ENCODE assay signal across 10 cellular contexts in the genomic region with DNA sequence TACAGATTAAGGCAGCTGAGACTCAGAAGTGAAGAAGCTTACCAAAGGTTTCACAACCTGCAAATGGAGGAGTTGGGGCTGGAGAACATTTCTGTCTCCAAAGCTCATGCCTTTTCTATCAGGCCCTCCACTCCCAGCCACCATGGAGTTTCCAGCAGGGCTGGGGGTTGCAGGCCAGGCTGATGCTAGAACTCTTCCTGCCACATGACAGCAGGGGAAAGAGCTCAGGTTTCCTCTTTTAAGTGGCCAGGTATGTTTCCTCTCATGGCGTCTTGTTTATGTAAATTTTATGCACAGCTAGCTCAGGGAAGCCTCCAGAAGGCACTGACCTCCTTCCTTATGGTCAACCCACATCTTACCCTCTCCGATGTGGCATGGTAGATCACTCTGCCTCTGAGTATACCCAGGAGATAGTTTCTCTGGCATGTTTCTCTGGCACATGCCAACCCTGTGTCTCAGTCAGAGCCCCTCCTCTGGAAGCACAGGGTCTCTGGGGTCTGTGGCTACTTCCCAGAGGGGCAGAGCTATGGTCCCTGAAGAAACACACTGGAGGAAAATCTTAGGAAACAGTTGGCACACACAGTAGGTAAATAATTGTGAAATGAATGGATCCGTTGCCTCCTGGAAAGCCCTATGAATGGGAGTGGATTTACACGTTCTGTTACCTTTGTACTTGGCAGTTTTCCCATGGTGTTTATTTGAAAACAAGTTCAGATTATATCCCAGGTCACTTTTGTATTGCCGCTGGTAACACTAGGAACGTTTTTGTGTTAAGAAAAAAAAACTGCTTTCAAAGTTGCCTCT. TPM values are rescaled to one million over a fixed set of nuclear protein-coding genes. Genes with fewer than 3 reads are reported as not detected.
DNase-seq lines count a peak whose midpoint lies in the region; ATAC-seq, FAIRE-seq and TF ChIP-seq lines count a peak whose summit lies in the region.
"Had no signal": no experiment of that assay in that cellular context is flagged by ENCODE, and none has a peak within 500 bp of the region (broad histone marks: within the 10 kb centered on the region; RNA-seq: fewer than 3 reads in every experiment).

No MANE protein-coding gene starts in this region.

- H3K27me3 ChIP-seq in PC-9 (ENCODE audit: insufficient read depth, low read depth) (no peaks in the 10 kb centered on the region), foreskin keratinocyte (no peaks in the 10 kb centered on the region), small intestine (ENCODE audit: control insufficient read depth in 2 of 2, insufficient read depth in 2 of 2, low read length in 2 of 2) (no peaks in the 10 kb centered on the region)

- no peaks in the 10 kb centered on the region for H3K36me3 ChIP-seq in PC-9 (ENCODE audit: low read depth)
- no peaks in the 10 kb centered on the region for H3K36me3 ChIP-seq in small intestine (ENCODE audit: control insufficient read depth in 2 of 2, insufficient read depth in 2 of 2, low read length in 2 of 2)

- H3K27ac ChIP-seq in PC-9: no peak overlapping the region
- H3K27ac ChIP-seq in foreskin keratinocyte: peak overlapping the region; percentile 60
- peak overlapping the region in 1 of 2 donors; percentile 27 for H3K27ac ChIP-seq in small intestine (ENCODE audit: low read depth in 1 of 2, low read length in 1 of 2)

- no peaks in the 10 kb centered on the region for H3K9me2 ChIP-seq in PC-9 (ENCODE audit: insufficient read depth)

- no TSS peak for BruUV-seq in PC-9 (replicated peaks; lab: Mats Ljungman, UMichigan)

- peak overlapping the region; percentile 26 for H3K4me3 Mint-ChIP-seq in T-helper 2 cell treated with Interferon-gamma antibody and Interleukin-4, amounts not matched to agents 5 μg/mL and 100 μg/mL, for 36 hours
- H3K4me3 Mint-ChIP-seq: stimulated activated naive B cell treated with anti-CD40 and anti-IgM and Interleukin-4, amounts not matched to agents 10 μg/mL and 1 μg/mL and 100 μg/mL, for 72 hours had no signal

- no peaks in the 10 kb centered on the region for H3K9me3 Mint-ChIP-seq in T-helper 2 cell treated with Interferon-gamma antibody and Interleukin-4, amounts not matched to agents 5 μg/mL and 100 μg/mL, for 36 hours
- H3K9me3 Mint-ChIP-seq: stimulated activated naive B cell treated with anti-CD40 and anti-IgM and Interleukin-4, amounts not matched to agents 10 μg/mL and 1 μg/mL and 100 μg/mL, for 72 hours had no signal

- POLR2A ChIA-PET in PC-9 (lab: Charles Lee; ENCODE audit: unreplicated experiment): no interaction called here

- TF ChIP-seq CTCF in PC-9 (conservative IDR thresholded peaks at IDR 0.05) (no peak), foreskin keratinocyte (conservative IDR thresholded peaks at IDR 0.05) (no peak)

- DNase-seq in T-helper 2 cell treated with Interferon-gamma antibody and Interleukin-4, amounts not matched to agents 5 μg/mL and 100 μg/mL, for 36 hours (ENCODE audit: low spot score): no peak
- no peak for DNase-seq in T-helper 2 cell
- DNase-seq in PC-9: peak in 1 of 2 experiments; percentile 37
- no peak for DNase-seq in foreskin keratinocyte
- DNase-seq in small intestine: peak; percentile 67
- DNase-seq in DMS114 treated with DMSO at 0.1 percent for 48 hours (lab: John Stamatoyannopoulos, UW; ENCODE audit: unreplicated experiment): no peak
- DNase-seq: Karpas-422; stimulated activated naive B cell treated with anti-CD40 and anti-IgM and Interleukin-4, amounts not matched to agents 10 μg/mL and 1 μg/mL and 100 μg/mL, for 72 hours had no signal

- H3K4me3 ChIP-seq in PC-9: no peak overlapping the region
- H3K4me3 ChIP-seq in small intestine (ENCODE audit: low read depth in 1 of 2, low read length in 2 of 2): no peak overlapping the region

- no peak overlapping the region for H2AFZ ChIP-seq in PC-9

- H3K4me1 Mint-ChIP-seq in T-helper 2 cell treated with Interferon-gamma antibody and Interleukin-4, amounts not matched to agents 5 μg/mL and 100 μg/mL, for 36 hours (ENCODE audit: low read depth): peaks cover 30% of the 10 kb centered on the region

- 27 to 38% (median 34%) methylated on average over 6 of the region's 6 CpGs for WGBS in small intestine, 3 donors

- FAIRE-seq in small intestine (lab: Jason Lieb, UNC): no peak

- peak overlapping the region; percentile 40; the same call in 1 of the 2 replicates for H3K4me2 ChIP-seq in PC-9

- no peaks in the 10 kb centered on the region for H3K9me3 ChIP-seq in PC-9 (ENCODE audit: insufficient read depth, low read depth)
- H3K9me3 ChIP-seq in small intestine (ENCODE audit: control insufficient read depth, low read depth): no peaks in the 10 kb centered on the region

- H3F3A ChIP-seq in PC-9 (ENCODE audit: insufficient read depth, low read depth): no peaks in the 10 kb centered on the region

- H3K4me1 ChIP-seq in PC-9 (replicated peaks; ENCODE audit: insufficient read depth) (peaks cover 24% of the 10 kb centered on the region), foreskin keratinocyte (peaks cover 5% of the 10 kb centered on the region), small intestine (ENCODE audit: control insufficient read depth in 2 of 2, insufficient read depth in 1 of 2, low read depth in 1 of 2, low read length in 1 of 2) (peaks cover 0 to 8% of the 10 kb centered on the region in 2 donors)

- ATAC-seq in foreskin keratinocyte: no peak
- ATAC-seq in HG03097 (IDR thresholded peaks at IDR 0.05; ENCODE audit: low FRiP score, unreplicated experiment): no peak
- ATAC-seq in HG02588 (IDR thresholded peaks at IDR 0.05; ENCODE audit: unreplicated experiment): no peak
- ATAC-seq: stimulated activated naive B cell treated with anti-CD40 and anti-IgM and Interleukin-4, amounts not matched to agents 10 μg/mL and 1 μg/mL and 100 μg/mL, for 72 hours had no signal

- no peaks in the 10 kb centered on the region for H3K27me3 Mint-ChIP-seq in T-helper 2 cell treated with Interferon-gamma antibody and Interleukin-4, amounts not matched to agents 5 μg/mL and 100 μg/mL, for 36 hours (ENCODE audit: low read depth)
- H3K27me3 Mint-ChIP-seq: stimulated activated naive B cell treated with anti-CD40 and anti-IgM and Interleukin-4, amounts not matched to agents 10 μg/mL and 1 μg/mL and 100 μg/mL, for 72 hours had no signal

- CTCF ChIA-PET in PC-9 (lab: Charles Lee): no interaction called here

- no peaks in the 10 kb centered on the region for H3K79me2 ChIP-seq in PC-9 (ENCODE audit: low read depth)

- H3K36me3 Mint-ChIP-seq in T-helper 2 cell treated with Interferon-gamma antibody and Interleukin-4, amounts not matched to agents 5 μg/mL and 100 μg/mL, for 36 hours (ENCODE audit: low read depth): peaks cover 4% of the 10 kb centered on the region

- H4K20me1 ChIP-seq in PC-9 (ENCODE audit: insufficient read depth): no peaks in the 10 kb centered on the region

- H3K27ac Mint-ChIP-seq in T-helper 2 cell treated with Interferon-gamma antibody and Interleukin-4, amounts not matched to agents 5 μg/mL and 100 μg/mL, for 36 hours: peak overlapping the region; percentile 63
- H3K27ac Mint-ChIP-seq: stimulated activated naive B cell treated with anti-CD40 and anti-IgM and Interleukin-4, amounts not matched to agents 10 μg/mL and 1 μg/mL and 100 μg/mL, for 72 hours had no signal

- intact Hi-C loops in PC-9 (cut with micrococcal nuclease; ENCODE audit: unreplicated experiment): loop anchor here (10.0 kb wide), 2 partner anchors 239 to 409 kb away; no protein-coding TSS in a partner anchor

RNA-seq across cellular contexts. Expression of gene PDK3, which starts 28.9 kb away (rescaled TPM):
- total RNA-seq in PC-9 (2021) (12.5 and 19.4 TPM in 2 replicates), foreskin keratinocyte (7.9 and 8.6 TPM in 2 replicates)
- polyA plus RNA-seq in foreskin keratinocyte (4.3 TPM in 2 replicates), small intestine (10 to 100 TPM in 1 of 3 donors, 1 to 10 TPM in 2; 7.1 to 13.6 (median 8.9) TPM)
